Comparison of ENCODE assay signal across 17 cellular contexts in genomic region chr15:79192462-79193036, GRCh38.
DNase-seq lines count a peak whose midpoint lies in the region; ATAC-seq and TF ChIP-seq lines count a peak whose summit lies in the region.
"Had no signal": no experiment of that assay in that cellular context is flagged by ENCODE, and none has a peak within 500 bp of the region (broad histone marks: within the 10 kb centered on the region; RNA-seq: fewer than 3 reads in every experiment).

No MANE protein-coding gene starts in this region.

- no peak overlapping the region for H3K27ac ChIP-seq in OCI-LY1 (ENCODE audit: low read depth, low read length, poor library complexity, severe bottlenecking)
- H3K27ac ChIP-seq in mesenchymal stem cell (ENCODE audit: low read length, poor library complexity, severe bottlenecking) = no peak overlapping the region
- no peak overlapping the region for H3K27ac ChIP-seq in ascending aorta
- H3K27ac ChIP-seq: breast epithelium, foreskin keratinocyte, spleen, uterus had no signal

- no peak overlapping the region for H4K91ac ChIP-seq in mesenchymal stem cell (ENCODE audit: low read length)

- H3K4me2 ChIP-seq in OCI-LY1 (ENCODE audit: low read length) = peak overlapping the region; percentile 14; the same call in 1 of the 2 replicates
- no peak overlapping the region for H3K4me2 ChIP-seq in mesenchymal stem cell (ENCODE audit: low read length, poor library complexity, severe bottlenecking)

- no peak overlapping the region for H3K4me3 Mint-ChIP-seq in natural killer cell treated with Interleukin-12 subunit alpha and Interleukin-12 subunit beta and Interleukin-15 and Interleukin-18, amount 100 ng/mL, for 72 hours
- H3K4me3 Mint-ChIP-seq: stimulated activated naive CD8-positive, alpha-beta T cell treated with anti-CD3 and anti-CD28 coated beads, Interleukin-15, Interleukin-2, amounts not matched to agents 100 ng/mL and 50 ng/mL, for 24 hours had no signal

- no peak overlapping the region for H2AFZ ChIP-seq in OCI-LY1 (ENCODE audit: low read length)
- H2AFZ ChIP-seq in mesenchymal stem cell (ENCODE audit: low read depth, low read length) = no peak overlapping the region

- H3K4me1 Mint-ChIP-seq in natural killer cell treated with Interleukin-12 subunit alpha and Interleukin-12 subunit beta and Interleukin-15 and Interleukin-18, amount 100 ng/mL, for 72 hours (ENCODE audit: low read depth in 2 of 2) = no peaks in the 10 kb centered on the region

- H3K36me3 Mint-ChIP-seq in natural killer cell treated with Interleukin-12 subunit alpha and Interleukin-12 subunit beta and Interleukin-15 and Interleukin-18, amount 100 ng/mL, for 72 hours = no peaks in the 10 kb centered on the region

- H2BK12ac ChIP-seq in mesenchymal stem cell (ENCODE audit: low read length in 2 of 2) = no peak overlapping the region

- DNase-seq in AG10803 (ENCODE audit: low read depth) (peak; percentile 90), LHCN-M2 (ENCODE audit: low read depth) (peak; percentile 86), mesenchymal stem cell (peak; percentile 10), kidney glomerular epithelial cell (lab: John Stamatoyannopoulos, UW) (no peak), omental fat pad (ENCODE audit: low spot score) (no peak), ascending aorta (ENCODE audit: low spot score in 2 of 2) (no peak)
- DNase-seq in natural killer cell treated with Interleukin-12 subunit alpha and Interleukin-12 subunit beta and Interleukin-15 and Interleukin-18, amount 100 ng/mL, for 72 hours (ENCODE audit: low spot score) = no peak
- DNase-seq: activated naive CD4-positive, alpha-beta T cell; DMS153; effector CD4-positive, alpha-beta T cell; foreskin keratinocyte; occipital lobe; spleen; uterus had no signal

- no peaks in the 10 kb centered on the region for H3F3A ChIP-seq in OCI-LY1 (ENCODE audit: insufficient read depth, low read length)

- H3K4me1 ChIP-seq in OCI-LY1 (ENCODE audit: insufficient read depth, low read length, severe bottlenecking) = no peaks in the 10 kb centered on the region
- H3K4me1 ChIP-seq in mesenchymal stem cell (ENCODE audit: control insufficient read depth, insufficient read depth, low read depth, low read length) = no peaks in the 10 kb centered on the region
- no peaks in the 10 kb centered on the region for H3K4me1 ChIP-seq in ascending aorta
- H3K4me1 ChIP-seq: breast epithelium, foreskin keratinocyte, spleen, uterus had no signal

- H3K27me3 ChIP-seq in OCI-LY1 (ENCODE audit: insufficient read depth, low read length) (0 out of 2 replicates have a peak, but pooled peaks cover 5% of the 10 kb centered on the region), mesenchymal stem cell (ENCODE audit: control insufficient read depth in 1 of 2, insufficient read depth in 1 of 2, low read length in 2 of 2) (peaks cover 48 to 77% of the 10 kb centered on the region in 2 experiments), ascending aorta (no peaks in the 10 kb centered on the region)
- H3K27me3 ChIP-seq: uterus had no signal

- no peaks in the 10 kb centered on the region for H3K9me3 Mint-ChIP-seq in natural killer cell treated with Interleukin-12 subunit alpha and Interleukin-12 subunit beta and Interleukin-15 and Interleukin-18, amount 100 ng/mL, for 72 hours
- H3K9me3 Mint-ChIP-seq: stimulated activated naive CD8-positive, alpha-beta T cell treated with anti-CD3 and anti-CD28 coated beads, Interleukin-15, Interleukin-2, amounts not matched to agents 100 ng/mL and 50 ng/mL, for 24 hours had no signal

- H3K14ac ChIP-seq in mesenchymal stem cell (ENCODE audit: low read length in 2 of 2) = no peak overlapping the region

- H3K79me1 ChIP-seq in mesenchymal stem cell (replicated peaks; ENCODE audit: low read length, poor library complexity, severe bottlenecking) = no peaks in the 10 kb centered on the region

- H3K36me3 ChIP-seq in OCI-LY1 (ENCODE audit: insufficient read depth, low read length) (no peaks in the 10 kb centered on the region), mesenchymal stem cell (ENCODE audit: control insufficient read depth in 1 of 2, insufficient read depth in 2 of 2, low read depth in 1 of 2, low read length in 2 of 2) (no peaks in the 10 kb centered on the region), ascending aorta (no peaks in the 10 kb centered on the region)
- H3K36me3 ChIP-seq: breast epithelium, spleen, uterus had no signal

- H3K79me2 ChIP-seq in OCI-LY1 (ENCODE audit: insufficient read depth, low read length) = no peaks in the 10 kb centered on the region

- H3K9me2 ChIP-seq in OCI-LY1 (ENCODE audit: low read depth, low read length) = no peaks in the 10 kb centered on the region

- H3K23ac ChIP-seq in mesenchymal stem cell (ENCODE audit: low read length in 2 of 2) = no peak overlapping the region

- H2BK15ac ChIP-seq in mesenchymal stem cell (ENCODE audit: low read depth, poor library complexity, severe bottlenecking) = no peak overlapping the region

- no peak overlapping the region for H3K18ac ChIP-seq in mesenchymal stem cell (ENCODE audit: low read depth in 1 of 2, low read length in 2 of 2)

- H3K4ac ChIP-seq in mesenchymal stem cell (ENCODE audit: low read depth in 1 of 2, low read length in 2 of 2) = no peak overlapping the region

- no peak for ATAC-seq in natural killer cell treated with Interleukin-12 subunit alpha and Interleukin-12 subunit beta and Interleukin-15 and Interleukin-18, amount 100 ng/mL, for 72 hours
- ATAC-seq in omental fat pad (ENCODE audit: low FRiP score) = no peak
- ATAC-seq: foreskin keratinocyte had no signal

- H3K9me3 ChIP-seq in OCI-LY1 (ENCODE audit: low read length) = no peaks in the 10 kb centered on the region
- no peaks in the 10 kb centered on the region for H3K9me3 ChIP-seq in mesenchymal stem cell (ENCODE audit: control insufficient read depth, low read length)
- no peaks in the 10 kb centered on the region for H3K9me3 ChIP-seq in ascending aorta
- H3K9me3 ChIP-seq: breast epithelium, spleen, uterus had no signal

- intact Hi-C loops in ascending aorta (cut with DNase I) = no loop called here

- H3K4me3 ChIP-seq in AG10803 (ENCODE audit: low read length) (no peak overlapping the region), OCI-LY1 (ENCODE audit: low read depth, low read length, poor library complexity, severe bottlenecking) (no peak overlapping the region), mesenchymal stem cell (ENCODE audit: insufficient read depth in 1 of 2, low read depth in 1 of 2, low read length in 2 of 2) (no peak overlapping the region), ascending aorta (no peak overlapping the region)
- H3K4me3 ChIP-seq: breast epithelium, spleen, uterus had no signal

- no peak overlapping the region for H2AK5ac ChIP-seq in mesenchymal stem cell (ENCODE audit: low read length, severe bottlenecking)

- H3K9ac ChIP-seq in OCI-LY1 (ENCODE audit: low read length) = no peak overlapping the region
- no peak overlapping the region for H3K9ac ChIP-seq in mesenchymal stem cell (ENCODE audit: low read length)

- H3K27ac Mint-ChIP-seq in natural killer cell treated with Interleukin-12 subunit alpha and Interleukin-12 subunit beta and Interleukin-15 and Interleukin-18, amount 100 ng/mL, for 72 hours = no peak overlapping the region
- H3K27ac Mint-ChIP-seq: stimulated activated naive CD8-positive, alpha-beta T cell treated with anti-CD3 and anti-CD28 coated beads, Interleukin-15, Interleukin-2, amounts not matched to agents 100 ng/mL and 50 ng/mL, for 24 hours had no signal

- WGBS in mesenchymal stem cell = 55% methylated on average over 10 of the region's 10 CpGs

- H3K27me3 Mint-ChIP-seq in natural killer cell treated with Interleukin-12 subunit alpha and Interleukin-12 subunit beta and Interleukin-15 and Interleukin-18, amount 100 ng/mL, for 72 hours = peaks cover 26 to 29% of the 10 kb centered on the region in 2 donors

- no peak overlapping the region for H2BK5ac ChIP-seq in mesenchymal stem cell (ENCODE audit: low read depth, low read length, poor library complexity, severe bottlenecking)

- TF ChIP-seq CTCF in AG10803 (conservative IDR thresholded peaks at IDR 0.05; ENCODE audit: low read length) (no peak), OCI-LY1 (IDR thresholded peaks at IDR 0.05; ENCODE audit: low read length) (no peak), omental fat pad (IDR thresholded peaks at IDR 0.05) (no peak), ascending aorta (IDR thresholded peaks at IDR 0.05) (no peak)

- no peak overlapping the region for H4K8ac ChIP-seq in mesenchymal stem cell (ENCODE audit: low read length)

- no peak overlapping the region for H2BK120ac ChIP-seq in mesenchymal stem cell (ENCODE audit: low read depth, low read length)

- H4K20me1 ChIP-seq in OCI-LY1 (ENCODE audit: insufficient read depth, low read length) = no peaks in the 10 kb centered on the region

Comparison
In these comparisons a context has a peak if more than half of its experiments do, and no peak if none do; other contexts are left out.
1. DNase-seq: peak in AG10803 (single experiment), LHCN-M2 (single experiment) and mesenchymal stem cell (single experiment); none in natural killer cell treated with Interleukin-12 subunit alpha and Interleukin-12 subunit beta and Interleukin-15 and Interleukin-18, amount 100 ng/mL, for 72 hours (single experiment), kidney glomerular epithelial cell (single experiment), omental fat pad (single experiment) and ascending aorta (0 of 2).